ENCODE assay signal across 1 cellular context in the genomic region with DNA sequence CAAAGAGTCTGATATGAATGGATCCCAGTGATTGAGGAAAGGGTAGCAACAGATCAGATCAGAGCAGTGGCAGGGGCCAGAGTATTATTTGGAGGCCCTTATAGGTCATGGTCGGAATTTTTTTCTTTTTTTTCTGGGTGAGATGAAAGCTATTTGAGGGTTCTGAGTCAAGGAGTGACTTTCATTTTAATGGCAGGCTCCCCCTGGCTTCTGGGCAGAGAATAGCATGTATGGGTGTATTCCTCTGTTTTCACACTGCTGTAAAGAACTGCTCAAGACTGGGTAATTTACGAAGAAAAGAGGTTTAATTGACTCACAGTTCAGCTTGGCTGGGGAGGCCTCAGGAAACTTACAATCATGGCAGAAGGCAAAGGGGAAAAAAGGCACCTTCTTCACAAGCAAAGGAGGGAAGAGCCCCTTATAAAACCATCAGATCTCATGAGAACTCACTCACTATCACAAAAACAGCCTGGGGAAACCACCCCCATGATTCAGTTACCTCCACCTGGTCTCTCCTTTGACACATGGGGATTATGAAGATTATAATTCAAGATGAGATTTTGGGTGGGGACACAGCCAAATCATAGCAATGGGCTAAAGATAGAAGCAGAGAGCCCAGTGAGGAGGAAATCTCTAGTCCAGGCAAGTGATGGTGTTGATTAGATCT.
TF ChIP-seq lines count a peak whose summit lies in the region.

No MANE protein-coding gene starts in this region.

TF ChIP-seq in IMR-90, 13 proteins besides CTCF, POLR2A, EP300 and RAD21:
- TF ChIP-seq USF2 (IDR thresholded peaks at IDR 0.05; ENCODE audit: low read depth, low read length) (no peak), SMC3 (IDR thresholded peaks at IDR 0.05; ENCODE audit: low read depth, low read length) (peak; percentile 44)
TF ChIP-seq in IMR-90: peak in this region for 1.
